9 cellular contexts compared by ENCODE assay signal in the genomic region with DNA sequence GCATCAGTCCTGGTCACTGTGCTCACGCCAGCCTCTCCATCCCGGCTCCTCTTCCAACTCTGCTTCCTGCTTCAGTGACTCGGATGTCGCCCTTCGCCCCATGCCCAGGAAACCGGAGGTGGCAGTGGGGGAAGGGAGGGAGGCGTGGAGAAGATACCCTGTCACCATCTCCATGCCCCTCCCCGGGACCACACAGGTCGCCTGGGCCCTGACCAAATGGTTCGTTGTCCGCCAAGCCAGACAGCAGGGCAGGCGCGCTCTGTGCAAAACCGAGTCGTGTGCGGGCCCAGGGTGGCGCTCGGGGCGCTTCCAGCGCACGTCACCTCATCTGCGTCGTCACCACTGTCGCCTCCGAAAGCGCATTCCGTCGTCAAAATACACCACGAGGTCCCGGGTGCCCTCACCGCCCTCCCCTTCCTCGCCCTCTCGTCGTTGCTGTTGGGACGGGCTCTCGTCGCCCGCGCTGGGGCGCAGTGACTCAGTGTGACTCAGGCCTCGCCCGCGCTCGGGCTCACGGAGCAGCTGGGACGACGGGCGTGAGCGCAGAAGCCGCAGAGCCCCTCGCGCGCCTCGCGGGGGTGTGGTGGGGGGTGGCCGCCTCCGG. TPM values are rescaled to one million over a fixed set of nuclear protein-coding genes. Genes with fewer than 3 reads are reported as not detected.
DNase-seq lines count a peak whose midpoint lies in the region; ATAC-seq and TF ChIP-seq lines count a peak whose summit lies in the region.
"Had no signal": no experiment of that assay in that cellular context is flagged by ENCODE, and none has a peak within 500 bp of the region (broad histone marks: within the 10 kb centered on the region; RNA-seq: fewer than 3 reads in every experiment).

No MANE protein-coding gene starts in this region.

- H3K27me3 ChIP-seq in Panc1 (ENCODE audit: control insufficient read depth, insufficient read depth, low read length) (no peaks in the 10 kb centered on the region), prostate gland (replicated peaks; ENCODE audit: insufficient read depth) (no peaks in the 10 kb centered on the region), thyroid gland (no peaks in the 10 kb centered on the region)

- H3K4me3 Mint-ChIP-seq in glutamatergic neuron (ENCODE audit: unreplicated experiment): peak overlapping the region; percentile 20

- H3K9me3 Mint-ChIP-seq in glutamatergic neuron (ENCODE audit: unreplicated experiment): peaks cover 12% of the 10 kb centered on the region

- POLR2A ChIA-PET in Panc1 (lab: Charles Lee): interaction anchor here (0.7 kb wide), 1 partner anchor 10 kb away, joined by 3 read pairs; no protein-coding TSS in a partner anchor

- 1% methylated on average over 45 of the region's 57 CpGs for WGBS in prostate gland
- 1 to 12% methylated on average over 7 to 13 of the region's 57 CpGs for WGBS in thyroid gland, 2 donors

- BruUV-seq in Panc1 (replicated peaks; lab: Mats Ljungman, UMichigan): no TSS peak

- in situ Hi-C loops in Panc1 (cut with HindIII; ENCODE audit: low pct_unique_long_range_greater_than_20kb, low sequenced_read_pairs) (no loop called here), KBM-7 (cut with MboI; ENCODE audit: low pct_unique_long_range_greater_than_20kb, low sequenced_read_pairs) (no loop called here)

- ATAC-seq in Panc1 (peak; percentile 92), HG02973 (IDR thresholded peaks at IDR 0.05; ENCODE audit: unreplicated experiment) (no peak)

- H3K4me1 ChIP-seq in Panc1 (ENCODE audit: control insufficient read depth, insufficient read depth, low read length) (no peaks in the 10 kb centered on the region; the same call in none of the 2 replicates), prostate gland (replicated peaks) (peaks cover 7% of the 10 kb centered on the region), thyroid gland (peaks cover 9 to 18% of the 10 kb centered on the region in 2 donors)

- H3K36me3 ChIP-seq in Panc1 (ENCODE audit: control insufficient read depth, insufficient read depth, low read length) (no peaks in the 10 kb centered on the region), prostate gland (no peaks in the 10 kb centered on the region), thyroid gland (no peaks in the 10 kb centered on the region)

- H3K4me1 Mint-ChIP-seq in glutamatergic neuron (ENCODE audit: low read depth, unreplicated experiment): peaks cover 3% of the 10 kb centered on the region

- H3K4me3 ChIP-seq in Panc1 (ENCODE audit: low read depth in 2 of 2, low read length in 2 of 2) (peak overlapping the region; percentile 45 to 64), prostate gland (peak overlapping the region; percentile 28 to 36), thyroid gland (replicated peaks in 1 of 3) (peak overlapping the region in 2 of 3 donors; percentile 15 to 26)

- TF ChIP-seq POLR2A in prostate gland (IDR thresholded peaks at IDR 0.05) (peak; percentile 14), thyroid gland (IDR thresholded peaks at IDR 0.05) (no peak)

- no peak overlapping the region for H3K27ac Mint-ChIP-seq in glutamatergic neuron (ENCODE audit: unreplicated experiment)

- H3K27me3 Mint-ChIP-seq in glutamatergic neuron (ENCODE audit: unreplicated experiment): peaks cover 15% of the 10 kb centered on the region

- CTCF ChIA-PET in Panc1 (lab: Charles Lee): no interaction called here

- DNase-seq in DMS53 treated with DMSO at 0.1 percent for 48 hours (lab: John Stamatoyannopoulos, UW; ENCODE audit: unreplicated experiment) (peak; percentile 46), Panc1 (ENCODE audit: low read depth, low spot score) (no peak), glutamatergic neuron (no peak), prostate gland (ENCODE audit: low spot score) (peak; percentile 26), thyroid gland (peak; percentile 58 to 62), KBM-7 (no peak)
- peak; percentile 61 for DNase-seq in activated gamma-delta T cell treated with anti-CD3 and anti-CD28 coated beads, Interleukin-2, amount 50 U/mL, for 16 hours (ENCODE audit: low read depth)

- peak overlapping the region; percentile 83 for H3K27ac ChIP-seq in Panc1 (ENCODE audit: low read length)
- peak overlapping the region in 1 of 2 donors; percentile 11 for H3K27ac ChIP-seq in prostate gland
- H3K27ac ChIP-seq in thyroid gland: peak overlapping the region in 2 of 3 donors; percentile 25 to 35

- H3K36me3 Mint-ChIP-seq in glutamatergic neuron (ENCODE audit: unreplicated experiment): peaks cover 8% of the 10 kb centered on the region

- intact Hi-C loops in Panc1 (cut with micrococcal nuclease; ENCODE audit: unreplicated experiment) (no loop called here), prostate gland (cut with DNase I) (no loop called here), thyroid gland (cut with DNase I) (no loop called here)

- TF ChIP-seq CTCF in Panc1 (IDR thresholded peaks at IDR 0.05) (no peak), glutamatergic neuron (IDR thresholded peaks at IDR 0.05; ENCODE audit: partially characterized antibody, unreplicated experiment) (no peak), prostate gland (IDR thresholded peaks at IDR 0.05) (no peak), thyroid gland (IDR thresholded peaks at IDR 0.05) (no peak)

- H3K9me3 ChIP-seq in Panc1 (ENCODE audit: control insufficient read depth, insufficient read depth, low read depth, low read length) (no peaks in the 10 kb centered on the region), prostate gland (no peaks in the 10 kb centered on the region), thyroid gland (no peaks in the 10 kb centered on the region)

RNA-seq across cellular contexts. Expression of a gene that starts 39.2 kb away (rescaled TPM):
- total RNA-seq in Panc1 (2021; ENCODE audit: unreplicated experiment) (15.0 TPM), glutamatergic neuron (ENCODE audit: unreplicated experiment) (36.2 TPM), prostate gland (10 to 100 TPM; 12.9 to 30.2 TPM), thyroid gland (10 to 100 TPM; 17.5 to 36.4 (median 30.9) TPM)
- 4.9 TPM for polyA plus RNA-seq in Panc1 (2012; ENCODE audit: insufficient read length)

RNA-seq across cellular contexts. Expression of a gene that starts 56.4 kb away (rescaled TPM):
- total RNA-seq in Panc1 (2021; ENCODE audit: unreplicated experiment) (4.5 TPM), glutamatergic neuron (ENCODE audit: unreplicated experiment) (3.9 TPM), prostate gland (1 to 10 TPM in 1 of 2 donors, not detected in 1; 4.6 TPM), thyroid gland (under 1 TPM in 1 of 4 donors, not detected in 3; 0.54 TPM)
- 4.5 TPM for polyA plus RNA-seq in Panc1 (2012; ENCODE audit: insufficient read length)
- total RNA-seq: HT1080 had no signal

Comparison
In these comparisons a context has a peak if more than half of its experiments do, and no peak if none do; other contexts are left out.
1. DNase-seq: peak in DMS53 treated with DMSO at 0.1 percent for 48 hours (single experiment), activated gamma-delta T cell treated with anti-CD3 and anti-CD28 coated beads, Interleukin-2, amount 50 U/mL, for 16 hours (single experiment), prostate gland (single experiment) and thyroid gland (2 of 2); none in Panc1 (single experiment), glutamatergic neuron (single experiment) and KBM-7 (single experiment).
2. Peak in every context shown above with its lines, with median percentiles within 50 percentile points of each other: H3K4me3 ChIP-seq.